ENCODE assay signal across 8 cellular contexts in the genomic region with DNA sequence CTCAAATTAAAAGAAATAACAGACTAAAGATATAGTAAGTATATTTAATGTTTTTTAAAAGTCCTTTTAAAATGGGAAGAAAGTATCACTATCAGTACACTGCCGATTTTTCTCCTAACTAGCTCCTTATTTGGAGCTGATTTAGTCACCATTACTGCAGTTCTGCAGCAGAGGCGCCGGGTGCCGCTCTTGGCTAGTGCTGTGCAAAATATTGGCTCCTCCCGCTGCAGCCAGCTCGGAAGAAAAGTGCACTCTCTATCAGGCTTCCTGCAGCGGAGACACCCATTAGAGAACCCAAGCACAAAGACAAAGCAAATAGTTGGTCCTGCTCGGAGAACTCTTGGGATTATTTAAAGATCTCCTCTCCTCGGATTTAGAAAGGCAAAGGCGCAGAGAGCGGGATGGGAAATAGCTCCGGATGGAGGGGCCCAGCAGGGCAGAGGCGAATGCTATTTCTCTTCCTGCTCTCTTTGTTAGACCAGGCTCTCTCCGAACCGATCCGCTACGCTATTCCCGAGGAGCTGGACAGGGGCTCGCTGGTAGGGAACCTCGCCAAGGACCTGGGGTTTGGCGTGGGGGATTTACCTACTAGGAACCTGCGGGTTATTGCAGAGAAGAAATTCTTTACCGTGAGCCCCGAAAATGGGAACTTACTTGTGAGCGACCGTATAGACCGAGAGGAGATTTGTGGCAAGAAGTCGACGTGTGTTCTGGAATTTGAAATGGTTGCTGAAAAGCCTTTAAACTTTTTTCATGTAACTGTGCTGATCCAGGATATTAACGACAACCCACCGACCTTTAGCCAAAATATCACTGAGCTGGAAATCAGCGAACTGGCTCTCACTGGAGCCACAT. TPM values are rescaled to one million over a fixed set of nuclear protein-coding genes. Genes with fewer than 3 reads are reported as not detected.
DNase-seq lines count a peak whose midpoint lies in the region; ATAC-seq and TF ChIP-seq lines count a peak whose summit lies in the region.

A gene (plus strand): TSS at position 249 of the 855 bp plus-strand sequence. CDS start 153 bp downstream, at position 402.

- no peak within 1 kb of the TSS for H3K27ac Mint-ChIP-seq in activated CD4-positive, alpha-beta T cell treated with anti-CD3 and anti-CD28 coated beads, Interleukin-2, amount 10 ng/mL, durations not matched to agents 24 days and 14 days

- no peak for TF ChIP-seq CTCF in stomach (IDR thresholded peaks at IDR 0.05)

- H3K27ac ChIP-seq in stomach = no peak within 1 kb of the TSS

- H3K9me3 Mint-ChIP-seq in activated CD4-positive, alpha-beta T cell treated with anti-CD3 and anti-CD28 coated beads, Interleukin-2, amount 10 ng/mL, durations not matched to agents 24 days and 14 days = peaks cover 28% of the 10 kb centered on the region

- TF ChIP-seq POLR2A in stomach (IDR thresholded peaks at IDR 0.05) = no peak

- peak; percentile 40 for DNase-seq in stimulated activated CD4-positive, alpha-beta T cell treated with anti-CD3 and anti-CD28 coated beads, Interleukin-15, amount 100 ng/mL, for 24 hours
- no peak for DNase-seq in stimulated activated CD4-positive, alpha-beta T cell treated with anti-CD3 and anti-CD28 coated beads, Interleukin-4, amount 100 ng/mL, for 24 hours
- DNase-seq in activated CD4-positive, alpha-beta T cell treated with anti-CD3 and anti-CD28 coated beads, Interleukin-2, amount 10 ng/mL, durations not matched to agents 24 days and 14 days = peak; percentile 71
- peak; percentile 63 for DNase-seq in germinal center (ENCODE audit: low spot score)
- DNase-seq in stomach = no peak
- no peak for DNase-seq in NCI-H2196 (lab: John Stamatoyannopoulos, UW; ENCODE audit: unreplicated experiment)
- DNase-seq in NCI-H1105 (lab: John Stamatoyannopoulos, UW) = no peak

- H3K9me3 ChIP-seq in stomach = peaks cover 61 to 100% (median 86%) of the 10 kb centered on the region in 4 donors

- no peak for TF ChIP-seq EP300 in stomach (IDR thresholded peaks at IDR 0.05)

- ATAC-seq in HG03103 (IDR thresholded peaks at IDR 0.05; ENCODE audit: low read depth, unreplicated experiment) = peak; percentile 90

- peak within 1 kb of the TSS; percentile 79 for H3K4me3 Mint-ChIP-seq in activated CD4-positive, alpha-beta T cell treated with anti-CD3 and anti-CD28 coated beads, Interleukin-2, amount 10 ng/mL, durations not matched to agents 24 days and 14 days

- no peaks in the 10 kb centered on the region for H3K4me1 ChIP-seq in stomach

- peaks cover 2% of the 10 kb centered on the region for H3K4me1 Mint-ChIP-seq in activated CD4-positive, alpha-beta T cell treated with anti-CD3 and anti-CD28 coated beads, Interleukin-2, amount 10 ng/mL, durations not matched to agents 24 days and 14 days

- 17 to 21% (median 18%) methylated on average over 30 to 32 of the region's 32 CpGs for WGBS in stomach, 5 donors

- H3K27me3 ChIP-seq in stomach = peaks cover 0 to 72% (median 38%) of the 10 kb centered on the region in 3 donors

- H3K4me3 ChIP-seq in stomach = peak within 1 kb of the TSS in 3 of 4 donors; percentile 20 to 30 (median 26)

- H3K36me3 Mint-ChIP-seq in activated CD4-positive, alpha-beta T cell treated with anti-CD3 and anti-CD28 coated beads, Interleukin-2, amount 10 ng/mL, durations not matched to agents 24 days and 14 days (ENCODE audit: low read depth) = peaks cover 5% of the 10 kb centered on the region

- peaks cover 17% of the 10 kb centered on the region for H3K27me3 Mint-ChIP-seq in activated CD4-positive, alpha-beta T cell treated with anti-CD3 and anti-CD28 coated beads, Interleukin-2, amount 10 ng/mL, durations not matched to agents 24 days and 14 days

- intact Hi-C loops in activated CD4-positive, alpha-beta T cell treated with anti-CD3 and anti-CD28 coated beads, Interleukin-2, amount 10 ng/mL, durations not matched to agents 24 days and 14 days (cut with micrococcal nuclease) = no loop called here
- intact Hi-C loops in stomach (cut with DNase I; ENCODE audit: low total_unique reads) = no loop called here

- H3K36me3 ChIP-seq in stomach = peaks cover 0 to 11% (median 0%) of the 10 kb centered on the region in 4 donors

RNA-seq across cellular contexts. Expression of the gene that starts here (rescaled TPM):
- 0.40 and 0.49 TPM in 2 replicates for total RNA-seq in activated CD4-positive, alpha-beta T cell treated with anti-CD3 and anti-CD28 coated beads, Interleukin-2, amount 10 ng/mL, durations not matched to agents 24 days and 14 days
- total RNA-seq in stomach = 1 to 10 TPM in 4 of 5 donors, under 1 TPM in 1; 0.87 to 8.8 (median 3.8) TPM
- under 1 TPM in 2 of 3 donors, not detected in 1; 0.06 to 0.08 TPM for polyA plus RNA-seq in stomach

Comparison
In these comparisons a context has a peak if more than half of its experiments do, and no peak if none do; other contexts are left out.
1. DNase-seq: peak in stimulated activated CD4-positive, alpha-beta T cell treated with anti-CD3 and anti-CD28 coated beads, Interleukin-15, amount 100 ng/mL, for 24 hours (single experiment) and germinal center (single experiment); none in stimulated activated CD4-positive, alpha-beta T cell treated with anti-CD3 and anti-CD28 coated beads, Interleukin-4, amount 100 ng/mL, for 24 hours (single experiment), stomach (single experiment), NCI-H2196 (single experiment) and NCI-H1105 (single experiment).
2. Peak in DNase-seq in activated CD4-positive, alpha-beta T cell treated with anti-CD3 and anti-CD28 coated beads, Interleukin-2, amount 10 ng/mL, durations not matched to agents 24 days and 14 days; RNA of the gene not detected or under 1 TPM.